In genomic region chr2:214246417-214246816, GRCh38 we compare ENCODE assay signal across 20 cellular contexts.
A peak's percentile ranks its signal among the peaks of the same experiment; 100 is the strongest.
DNase-seq lines count a peak whose midpoint lies in the region; ATAC-seq and TF ChIP-seq lines count a peak whose summit lies in the region.
"Had no signal": no experiment of that assay in that cellular context is flagged by ENCODE, and none has a peak within 500 bp of the region (broad histone marks: within the 10 kb centered on the region; RNA-seq: fewer than 3 reads in every experiment).

No MANE protein-coding gene starts in this region.

- H3K4me3 Mint-ChIP-seq in GM23338 = no peak overlapping the region
- no peak overlapping the region for H3K4me3 Mint-ChIP-seq in endodermal cell
- H3K4me3 Mint-ChIP-seq: CD14-positive monocyte; CD4-positive, alpha-beta T cell; CD8-positive, alpha-beta memory T cell; HFFc6 had no signal

- peak; percentile 52 for ATAC-seq in GM23338
- no peak for ATAC-seq in HG03175 (IDR thresholded peaks at IDR 0.05; ENCODE audit: unreplicated experiment)
- ATAC-seq: A549 had no signal

- H3K4me1 Mint-ChIP-seq in GM23338 (peaks cover 22% of the 10 kb centered on the region; the same call in 2 of the 3 replicates), endodermal cell (no peaks in the 10 kb centered on the region)
- H3K4me1 Mint-ChIP-seq: CD14-positive monocyte; CD8-positive, alpha-beta memory T cell had no signal

- H3K9me2 ChIP-seq in GM23338 (ENCODE audit: insufficient read depth) = no peaks in the 10 kb centered on the region

- H3K27ac ChIP-seq in GM23338 (ENCODE audit: low read depth) (no peak overlapping the region), WERI-Rb-1 (no peak overlapping the region), endodermal cell (ENCODE audit: low read depth, low read length) (no peak overlapping the region)
- H3K27ac ChIP-seq: A549; BLaER1 treated with 17β-estradiol and CSF1 and Interleukin-3, amounts not matched to agents 10 nM and 100 nM had no signal

- H3K27me3 Mint-ChIP-seq in GM23338 (ENCODE audit: insufficient read depth, low read depth, poor library complexity) (peaks cover 2% of the 10 kb centered on the region), endodermal cell (ENCODE audit: insufficient read depth) (no peaks in the 10 kb centered on the region)
- H3K27me3 Mint-ChIP-seq: CD4-positive, alpha-beta T cell; CD8-positive, alpha-beta memory T cell had no signal

- H3K4me2 ChIP-seq in GM23338 = no peak overlapping the region
- H3K4me2 ChIP-seq: A549; BLaER1 treated with 17β-estradiol and CSF1 and Interleukin-3, amounts not matched to agents 10 nM and 100 nM had no signal

- no peaks in the 10 kb centered on the region for H3K27me3 ChIP-seq in GM23338 (ENCODE audit: insufficient read depth)
- no peaks in the 10 kb centered on the region for H3K27me3 ChIP-seq in WERI-Rb-1 (ENCODE audit: insufficient read depth, low read depth, severe bottlenecking)
- H3K27me3 ChIP-seq in endodermal cell (ENCODE audit: control insufficient read depth, insufficient read depth, low read length, poor library complexity, severe bottlenecking) = no peaks in the 10 kb centered on the region
- H3K27me3 ChIP-seq: BE2C; BLaER1 treated with 17β-estradiol and CSF1 and Interleukin-3, amounts not matched to agents 10 nM and 100 nM had no signal

- H3F3A ChIP-seq in GM23338 (replicated peaks; ENCODE audit: low read depth) = no peaks in the 10 kb centered on the region

- no peak overlapping the region for H3K9ac ChIP-seq in endodermal cell (ENCODE audit: extremely low read depth, low read length, poor library complexity, severe bottlenecking)
- H3K9ac ChIP-seq: BLaER1 treated with 17β-estradiol and CSF1 and Interleukin-3, amounts not matched to agents 10 nM and 100 nM had no signal

- H3K36me3 Mint-ChIP-seq in GM23338 (ENCODE audit: low read depth) (no peaks in the 10 kb centered on the region), endodermal cell (ENCODE audit: low read depth) (no peaks in the 10 kb centered on the region)
- H3K36me3 Mint-ChIP-seq: CD14-positive monocyte; CD8-positive, alpha-beta memory T cell had no signal

- H4K20me1 ChIP-seq in GM23338 (replicated peaks; ENCODE audit: insufficient read depth) = no peaks in the 10 kb centered on the region
- H4K20me1 ChIP-seq: BLaER1 treated with 17β-estradiol and CSF1 and Interleukin-3, amounts not matched to agents 10 nM and 100 nM had no signal

- H3K9me3 ChIP-seq in WERI-Rb-1 (ENCODE audit: severe bottlenecking) = no peaks in the 10 kb centered on the region
- no peaks in the 10 kb centered on the region for H3K9me3 ChIP-seq in endodermal cell (ENCODE audit: control insufficient read depth, low read length)
- H3K9me3 ChIP-seq: A549; BE2C; BLaER1 treated with 17β-estradiol and CSF1 and Interleukin-3, amounts not matched to agents 10 nM and 100 nM; HAP-1 had no signal

- H3K9me3 Mint-ChIP-seq in GM23338 = no peaks in the 10 kb centered on the region
- no peaks in the 10 kb centered on the region for H3K9me3 Mint-ChIP-seq in endodermal cell
- H3K9me3 Mint-ChIP-seq: HFFc6 had no signal

- H3K27ac Mint-ChIP-seq in GM23338 (0 out of 2 replicates have a peak overlapping the region, but pooled peaks have one; percentile 75), endodermal cell (no peak overlapping the region)
- H3K27ac Mint-ChIP-seq: CD14-positive monocyte; CD4-positive, alpha-beta T cell; CD8-positive, alpha-beta memory T cell; HFFc6 had no signal

- H2AFZ ChIP-seq in GM23338 = no peak overlapping the region

- peak; percentile 10 for DNase-seq in GM23338 (ENCODE audit: low spot score)
- DNase-seq in WERI-Rb-1 = peak; percentile 6
- peak; percentile 42 for DNase-seq in endodermal cell
- no peak for DNase-seq in GM20000 (ENCODE audit: low spot score)
- no peak for DNase-seq in DMS153 treated with DMSO at 0.1 percent for 48 hours (lab: John Stamatoyannopoulos, UW; ENCODE audit: unreplicated experiment)
- DNase-seq: 8988T; ACHN; AML-193; BE2C; CD4-positive, alpha-beta T cell; CD8-positive, alpha-beta memory T cell; DMS 273 treated with DMSO at 0.1 percent for 48 hours; DMS53; DMS79 treated with DMSO at 0.1 percent for 48 hours; HFFc6 had no signal

- H3K4me3 ChIP-seq in GM23338 = no peak overlapping the region
- H3K4me3 ChIP-seq in WERI-Rb-1 (ENCODE audit: low read depth, low read length) = no peak overlapping the region
- no peak overlapping the region for H3K4me3 ChIP-seq in endodermal cell (ENCODE audit: low read length)
- H3K4me3 ChIP-seq: A549; BLaER1 treated with 17β-estradiol and CSF1 and Interleukin-3, amounts not matched to agents 10 nM and 100 nM; HAP-1 had no signal

- H3K79me2 ChIP-seq in GM23338 (replicated peaks; ENCODE audit: insufficient read depth) = no peaks in the 10 kb centered on the region

- TF ChIP-seq CTCF in GM23338 (conservative IDR thresholded peaks at IDR 0.05; ENCODE audit: low read depth in 2 of 2) (no peak), WERI-Rb-1 (IDR thresholded peaks at IDR 0.05; ENCODE audit: low read depth, low read length) (no peak), endodermal cell (conservative IDR thresholded peaks at IDR 0.05) (no peak), GM20000 (IDR thresholded peaks at IDR 0.05; ENCODE audit: extremely low read depth, missing control alignments) (no peak)

- H3K4me1 ChIP-seq in GM23338 (ENCODE audit: insufficient read depth) (peaks cover 2% of the 10 kb centered on the region; the same call in 1 of the 2 replicates), endodermal cell (ENCODE audit: control insufficient read depth, insufficient read depth, low read length) (no peaks in the 10 kb centered on the region)
- H3K4me1 ChIP-seq: A549; BE2C; BLaER1 treated with 17β-estradiol and CSF1 and Interleukin-3, amounts not matched to agents 10 nM and 100 nM had no signal

- no peaks in the 10 kb centered on the region for H3K36me3 ChIP-seq in GM23338 (ENCODE audit: insufficient read depth)
- no peaks in the 10 kb centered on the region for H3K36me3 ChIP-seq in WERI-Rb-1
- no peaks in the 10 kb centered on the region for H3K36me3 ChIP-seq in endodermal cell (ENCODE audit: control insufficient read depth, insufficient read depth, low read length)
- H3K36me3 ChIP-seq: BE2C; BLaER1 treated with 17β-estradiol and CSF1 and Interleukin-3, amounts not matched to agents 10 nM and 100 nM; HAP-1 had no signal

TF ChIP-seq in GM23338, 12 proteins besides CTCF, POLR2A, EP300 and RAD21:
- TF ChIP-seq JUNB (IDR thresholded peaks at IDR 0.05; ENCODE audit: unreplicated experiment) (no peak), ETS1 (IDR thresholded peaks at IDR 0.05) (no peak), ZNF114 (CRISPR knock-in tag; IDR thresholded peaks at IDR 0.05) (no peak), POLR2AphosphoS5 (IDR thresholded peaks at IDR 0.05; ENCODE audit: low read depth) (no peak), STAT1 (IDR thresholded peaks at IDR 0.05; ENCODE audit: unreplicated experiment) (no peak), NANOG (IDR thresholded peaks at IDR 0.05; ENCODE audit: borderline replicate concordance) (no peak)

Comparison
In these comparisons a context has a peak if more than half of its experiments do, and no peak if none do; other contexts are left out.
1. DNase-seq: peak in GM23338 (single experiment), WERI-Rb-1 (single experiment) and endodermal cell (single experiment); none in GM20000 (single experiment) and DMS153 treated with DMSO at 0.1 percent for 48 hours (single experiment).